Comparison of ENCODE assay signal across 1 cellular context in the genomic region with DNA sequence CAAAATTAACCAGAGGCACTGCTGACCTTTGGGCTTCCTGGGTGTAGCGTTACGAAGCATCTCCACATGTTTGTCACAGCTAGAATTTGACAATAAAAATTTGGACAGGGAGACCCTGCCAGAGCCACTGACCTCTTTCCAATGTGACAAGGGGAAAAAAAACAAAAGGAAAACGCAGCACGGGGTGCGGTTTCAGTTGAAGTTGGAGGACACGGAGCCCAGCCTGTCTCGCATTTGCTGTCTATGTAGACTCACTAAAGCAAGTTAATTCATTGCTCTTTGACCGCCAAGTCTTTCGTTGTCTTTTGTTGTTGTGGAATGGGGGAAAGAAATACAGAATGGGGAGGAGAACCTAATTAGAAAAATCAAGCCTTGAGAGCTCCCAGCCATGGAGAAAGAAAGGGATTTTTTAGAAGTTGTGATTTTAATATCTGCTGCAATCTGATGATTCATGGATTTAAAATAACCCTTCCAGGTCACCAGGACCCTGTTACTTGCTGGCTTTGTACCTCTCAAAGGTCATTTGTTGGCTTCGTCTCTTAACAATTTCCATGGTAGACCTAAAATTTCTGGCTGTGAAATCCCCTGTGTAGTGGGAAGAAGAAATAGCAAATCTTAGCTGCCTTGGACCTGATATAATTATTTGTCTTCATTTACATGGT.
TF ChIP-seq lines count a peak whose summit lies in the region.

No MANE protein-coding gene starts in this region.

TF ChIP-seq in GM23338, 12 proteins besides CTCF, POLR2A, EP300 and RAD21 (continued from another document):
- TF ChIP-seq ZNF462 (CRISPR knock-in tag; IDR thresholded peaks at IDR 0.05) (no peak), NANOG (IDR thresholded peaks at IDR 0.05; ENCODE audit: borderline replicate concordance) (no peak), JUNB (IDR thresholded peaks at IDR 0.05; ENCODE audit: unreplicated experiment) (no peak), ZNF331 (CRISPR knock-in tag; IDR thresholded peaks at IDR 0.05; ENCODE audit: low read depth) (no peak), ZNF114 (CRISPR knock-in tag; IDR thresholded peaks at IDR 0.05) (no peak), POLR2AphosphoS5 (IDR thresholded peaks at IDR 0.05; ENCODE audit: low read depth) (no peak)
- TF ChIP-seq, protein P1, sequence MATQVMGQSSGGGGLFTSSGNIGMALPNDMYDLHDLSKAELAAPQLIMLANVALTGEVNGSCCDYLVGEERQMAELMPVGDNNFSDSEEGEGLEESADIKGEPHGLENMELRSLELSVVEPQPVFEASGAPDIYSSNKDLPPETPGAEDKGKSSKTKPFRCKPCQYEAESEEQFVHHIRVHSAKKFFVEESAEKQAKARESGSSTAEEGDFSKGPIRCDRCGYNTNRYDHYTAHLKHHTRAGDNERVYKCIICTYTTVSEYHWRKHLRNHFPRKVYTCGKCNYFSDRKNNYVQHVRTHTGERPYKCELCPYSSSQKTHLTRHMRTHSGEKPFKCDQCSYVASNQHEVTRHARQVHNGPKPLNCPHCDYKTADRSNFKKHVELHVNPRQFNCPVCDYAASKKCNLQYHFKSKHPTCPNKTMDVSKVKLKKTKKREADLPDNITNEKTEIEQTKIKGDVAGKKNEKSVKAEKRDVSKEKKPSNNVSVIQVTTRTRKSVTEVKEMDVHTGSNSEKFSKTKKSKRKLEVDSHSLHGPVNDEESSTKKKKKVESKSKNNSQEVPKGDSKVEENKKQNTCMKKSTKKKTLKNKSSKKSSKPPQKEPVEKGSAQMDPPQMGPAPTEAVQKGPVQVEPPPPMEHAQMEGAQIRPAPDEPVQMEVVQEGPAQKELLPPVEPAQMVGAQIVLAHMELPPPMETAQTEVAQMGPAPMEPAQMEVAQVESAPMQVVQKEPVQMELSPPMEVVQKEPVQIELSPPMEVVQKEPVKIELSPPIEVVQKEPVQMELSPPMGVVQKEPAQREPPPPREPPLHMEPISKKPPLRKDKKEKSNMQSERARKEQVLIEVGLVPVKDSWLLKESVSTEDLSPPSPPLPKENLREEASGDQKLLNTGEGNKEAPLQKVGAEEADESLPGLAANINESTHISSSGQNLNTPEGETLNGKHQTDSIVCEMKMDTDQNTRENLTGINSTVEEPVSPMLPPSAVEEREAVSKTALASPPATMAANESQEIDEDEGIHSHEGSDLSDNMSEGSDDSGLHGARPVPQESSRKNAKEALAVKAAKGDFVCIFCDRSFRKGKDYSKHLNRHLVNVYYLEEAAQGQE (IDR thresholded peaks at IDR 0.05; ENCODE audit: unreplicated experiment), result no peak
